ENCODE assay signal across 22 cellular contexts in the genomic region with DNA sequence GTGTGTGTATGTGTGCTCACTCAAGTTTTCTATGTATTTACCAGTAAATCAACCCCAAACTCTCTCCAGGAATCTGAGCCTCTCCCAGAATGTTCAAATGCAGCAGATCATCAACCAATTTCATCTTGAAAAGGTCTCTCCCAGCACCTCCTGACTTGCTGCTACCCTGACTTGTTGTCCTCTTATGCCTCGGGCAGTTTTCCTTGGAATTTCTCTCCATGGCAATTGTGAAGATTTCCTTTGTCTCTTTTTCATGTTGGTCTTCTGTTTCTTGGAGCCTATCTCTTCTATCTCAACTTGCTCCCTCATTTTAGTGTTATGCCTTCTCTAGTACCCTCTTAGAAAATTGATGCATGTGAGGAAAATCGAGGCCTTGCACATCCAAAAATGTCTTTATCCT.
A peak's percentile ranks its signal among the peaks of the same experiment; 100 is the strongest.
DNase-seq lines count a peak whose midpoint lies in the region; ATAC-seq, FAIRE-seq and TF ChIP-seq lines count a peak whose summit lies in the region.
"Had no signal": no experiment of that assay in that cellular context is flagged by ENCODE, and none has a peak within 500 bp of the region (broad histone marks: within the 10 kb centered on the region; RNA-seq: fewer than 3 reads in every experiment).

No MANE protein-coding gene starts in this region.

- H3K9me1 ChIP-seq in keratinocyte (ENCODE audit: control insufficient read depth, extremely low read depth, insufficient read depth, low read length), result no peaks in the 10 kb centered on the region

- no peak overlapping the region for H2BK120ac ChIP-seq in trophoblast cell (ENCODE audit: insufficient read depth, low read length, poor library complexity)

- peak overlapping the region; percentile 47 for H3K27ac ChIP-seq in mammary epithelial cell (ENCODE audit: insufficient read depth, low read depth, low read length)
- H3K27ac ChIP-seq in keratinocyte (ENCODE audit: control insufficient read depth, insufficient read depth, low read length), result no peak overlapping the region
- no peak overlapping the region for H3K27ac ChIP-seq in trophoblast cell (ENCODE audit: low read depth, low read length)
- H3K27ac ChIP-seq: 22Rv1; BLaER1 treated with 17β-estradiol and CSF1 and Interleukin-3, amounts not matched to agents 10 nM and 100 nM had no signal

- no peak overlapping the region for H3K4ac ChIP-seq in trophoblast cell (ENCODE audit: low read depth, low read length)

- POLR2A ChIA-PET in MCF 10A (lab: Yijun Ruan, JAX), result no interaction called here

- no peaks in the 10 kb centered on the region for H3K9me3 ChIP-seq in mammary epithelial cell (replicated peaks; ENCODE audit: insufficient read depth, low read length)
- H3K9me3 ChIP-seq in NT2/D1 (ENCODE audit: insufficient read depth, low read length), result no peaks in the 10 kb centered on the region
- H3K9me3 ChIP-seq in keratinocyte (ENCODE audit: control insufficient read depth, low read depth, low read length), result no peaks in the 10 kb centered on the region
- no peaks in the 10 kb centered on the region for H3K9me3 ChIP-seq in trophoblast cell (ENCODE audit: insufficient read depth, low read depth, low read length)
- H3K9me3 ChIP-seq: BE2C had no signal

- no peak overlapping the region for H3K4me3 Mint-ChIP-seq in MCF 10A (ENCODE audit: unreplicated experiment)
- H3K4me3 Mint-ChIP-seq: CD14-positive monocyte; CD4-positive, alpha-beta T cell; CD8-positive, alpha-beta memory T cell had no signal

- H3K4me1 ChIP-seq in mammary epithelial cell (ENCODE audit: insufficient read depth, low read length), result peaks cover 44% of the 10 kb centered on the region
- no peaks in the 10 kb centered on the region for H3K4me1 ChIP-seq in NT2/D1 (ENCODE audit: insufficient read depth, insufficient read length)
- H3K4me1 ChIP-seq in keratinocyte (ENCODE audit: control insufficient read depth, extremely low read depth, insufficient read depth, low read length), result peaks cover 48% of the 10 kb centered on the region
- H3K4me1 ChIP-seq in trophoblast cell (ENCODE audit: control insufficient read depth in 1 of 2, insufficient read depth in 2 of 2, low read length in 2 of 2), result no peaks in the 10 kb centered on the region
- H3K4me1 ChIP-seq: BE2C had no signal

- no peaks in the 10 kb centered on the region for H3K79me2 ChIP-seq in mammary epithelial cell (ENCODE audit: insufficient read depth, low read length)
- no peaks in the 10 kb centered on the region for H3K79me2 ChIP-seq in keratinocyte (ENCODE audit: control insufficient read depth, insufficient read depth, low read length)
- no peaks in the 10 kb centered on the region for H3K79me2 ChIP-seq in trophoblast cell (ENCODE audit: control insufficient read depth, insufficient read depth, low read length, poor library complexity)

- DNase-seq in mammary epithelial cell (no peak), MCF 10A (ENCODE audit: unreplicated experiment) (no peak), NT2/D1 (ENCODE audit: low read depth, low spot score) (peak; percentile 9), keratinocyte (ENCODE audit: low read depth, low spot score) (no peak), trophoblast cell (peak; percentile 27 to 37), left colon (no peak), medulla oblongata (ENCODE audit: extremely low spot score) (no peak)
- DNase-seq: BE2C; CD4-positive, alpha-beta T cell; CD8-positive, alpha-beta memory T cell; DMS53; DMS79 treated with DMSO at 0.1 percent for 48 hours; GOT3; HCEC 1CT had no signal

- no peak overlapping the region for H3K23ac ChIP-seq in trophoblast cell (ENCODE audit: low read length)

- peaks cover 3% of the 10 kb centered on the region for H3K27me3 Mint-ChIP-seq in MCF 10A (ENCODE audit: insufficient read depth, unreplicated experiment)

- TF ChIP-seq CTCF in mammary epithelial cell (conservative IDR thresholded peaks at IDR 0.05 in 1 of 2, IDR thresholded peaks at IDR 0.05 in 1 of 2; ENCODE audit: extremely low read depth in 1 of 2, insufficient read depth in 1 of 2, low read depth in 1 of 2, low read length in 2 of 2) (no peak), MCF 10A (IDR thresholded peaks at IDR 0.05; ENCODE audit: unreplicated experiment) (no peak), keratinocyte (optimal IDR thresholded peaks at IDR 0.05 in 1 of 3, IDR thresholded peaks at IDR 0.05 in 1 of 3, conservative IDR thresholded peaks at IDR 0.05 in 1 of 3; ENCODE audit: extremely low read depth in 1 of 3, insufficient read depth in 2 of 3, low read length in 3 of 3) (no peak)

- no peaks in the 10 kb centered on the region for H3K79me1 ChIP-seq in trophoblast cell (ENCODE audit: low read length)

- dilution Hi-C loops in mammary epithelial cell (cut with HindIII; ENCODE audit: low sequenced_read_pairs) (no loop called here), keratinocyte (cut with MboI; ENCODE audit: extremely low pct_ligation_motif_present, low sequenced_read_pairs) (no loop called here)

- H2BK12ac ChIP-seq in trophoblast cell (ENCODE audit: low read length), result no peak overlapping the region

- no peak overlapping the region for H3K14ac ChIP-seq in trophoblast cell (ENCODE audit: low read length)

- no peak overlapping the region for H3K27ac Mint-ChIP-seq in MCF 10A (ENCODE audit: low read depth, unreplicated experiment)
- H3K27ac Mint-ChIP-seq: CD14-positive monocyte; CD4-positive, alpha-beta T cell; CD8-positive, alpha-beta memory T cell had no signal

- no peaks in the 10 kb centered on the region for H3K27me3 ChIP-seq in mammary epithelial cell (ENCODE audit: insufficient read depth, low read length)
- H3K27me3 ChIP-seq in NT2/D1 (ENCODE audit: insufficient read depth, insufficient read length), result no peaks in the 10 kb centered on the region
- H3K27me3 ChIP-seq in keratinocyte (ENCODE audit: control insufficient read depth, extremely low read depth, insufficient read depth, low read length), result no peaks in the 10 kb centered on the region
- no peaks in the 10 kb centered on the region for H3K27me3 ChIP-seq in trophoblast cell (ENCODE audit: insufficient read depth, low read length)
- H3K27me3 ChIP-seq: BLaER1 treated with 17β-estradiol and CSF1 and Interleukin-3, amounts not matched to agents 10 nM and 100 nM had no signal

- H3K9ac ChIP-seq in mammary epithelial cell (ENCODE audit: insufficient read depth, low read length) (no peak overlapping the region), NT2/D1 (ENCODE audit: insufficient read length, low read depth) (no peak overlapping the region), keratinocyte (ENCODE audit: control insufficient read depth, extremely low read depth, insufficient read depth, low read length) (no peak overlapping the region), trophoblast cell (ENCODE audit: low read length) (no peak overlapping the region)
- H3K9ac ChIP-seq: BLaER1 treated with 17β-estradiol and CSF1 and Interleukin-3, amounts not matched to agents 10 nM and 100 nM had no signal

- H3K36me3 ChIP-seq in mammary epithelial cell (ENCODE audit: insufficient read depth, low read length), result no peaks in the 10 kb centered on the region
- H3K36me3 ChIP-seq in NT2/D1 (ENCODE audit: insufficient read depth, insufficient read length, low read length), result no peaks in the 10 kb centered on the region
- H3K36me3 ChIP-seq in keratinocyte (ENCODE audit: control insufficient read depth in 2 of 2, extremely low read depth in 1 of 2, insufficient read depth in 2 of 2, low read length in 2 of 2), result no peaks in the 10 kb centered on the region
- H3K36me3 ChIP-seq in trophoblast cell (ENCODE audit: control insufficient read depth in 1 of 2, insufficient read depth in 2 of 2, low read length in 2 of 2), result no peaks in the 10 kb centered on the region
- H3K36me3 ChIP-seq: BE2C; BLaER1 treated with 17β-estradiol and CSF1 and Interleukin-3, amounts not matched to agents 10 nM and 100 nM had no signal

- no TSS peak for BruUV-seq in mammary epithelial cell (replicated peaks; lab: Mats Ljungman, UMichigan)
- BruUV-seq in MCF 10A (replicated peaks; lab: Mats Ljungman, UMichigan), result no TSS peak

- H3K18ac ChIP-seq in trophoblast cell (ENCODE audit: low read length), result no peak overlapping the region

- ATAC-seq in left colon (no peak), GM21717 (IDR thresholded peaks at IDR 0.05; ENCODE audit: unreplicated experiment) (no peak)

- in situ Hi-C loops in mammary epithelial cell (cut with MboI; ENCODE audit: low sequenced_read_pairs in 2 of 2), result no loop called here

- intact Hi-C loops in mammary epithelial cell (cut with micrococcal nuclease) (no loop called here), MCF 10A (cut with micrococcal nuclease) (no loop called here), left colon (cut with DNase I, micrococcal nuclease) (no loop called here)

- H2BK5ac ChIP-seq in trophoblast cell (ENCODE audit: low read depth, low read length, poor library complexity), result no peak overlapping the region

- H2AFZ ChIP-seq in mammary epithelial cell (ENCODE audit: low read depth, low read length), result peak overlapping the region; percentile 78
- peak overlapping the region; percentile 34 for H2AFZ ChIP-seq in keratinocyte (ENCODE audit: control insufficient read depth, low read length)
- no peak overlapping the region for H2AFZ ChIP-seq in trophoblast cell (ENCODE audit: insufficient read depth, low read length, poor library complexity)

- peak; percentile 67 for FAIRE-seq in keratinocyte (lab: Jason Lieb, UNC)
- FAIRE-seq: A204.1, G401.6, GM12892, H54 had no signal

- H3K4me1 Mint-ChIP-seq in MCF 10A (ENCODE audit: insufficient read depth, unreplicated experiment), result no peaks in the 10 kb centered on the region
- H3K4me1 Mint-ChIP-seq: CD14-positive monocyte; CD8-positive, alpha-beta memory T cell had no signal

- WGBS in mammary epithelial cell (ENCODE audit: low coverage, missing lambda C conversion rate), result 15% methylated on average over 2 of the region's 2 CpGs
- WGBS in trophoblast cell (ENCODE audit: extremely low coverage, insufficient coverage, insufficient read length), result no CpG with 5 or more reads among the region's 2 CpGs

- H3K9me3 Mint-ChIP-seq in MCF 10A (ENCODE audit: unreplicated experiment), result no peaks in the 10 kb centered on the region
- H3K9me3 Mint-ChIP-seq: CD4-positive, alpha-beta T cell had no signal

- H4K12ac ChIP-seq in trophoblast cell (ENCODE audit: low read depth, low read length), result no peak overlapping the region

- H3K36me3 Mint-ChIP-seq in MCF 10A (ENCODE audit: insufficient read depth, unreplicated experiment), result no peaks in the 10 kb centered on the region
- H3K36me3 Mint-ChIP-seq: CD14-positive monocyte; CD8-positive, alpha-beta memory T cell had no signal

- H3K4me3 ChIP-seq in mammary epithelial cell (replicated peaks in 1 of 3; ENCODE audit: insufficient read depth in 1 of 3, low read depth in 2 of 3, low read length in 3 of 3), result no peak overlapping the region
- H3K4me3 ChIP-seq in NT2/D1 (ENCODE audit: insufficient read length, low read depth), result no peak overlapping the region
- H3K4me3 ChIP-seq in keratinocyte (ENCODE audit: control insufficient read depth in 2 of 3, extremely low read depth in 1 of 3, insufficient read depth in 2 of 3, low read depth in 1 of 3, low read length in 3 of 3), result no peak overlapping the region
- H3K4me3 ChIP-seq in trophoblast cell (ENCODE audit: low read depth, low read length), result no peak overlapping the region
- H3K4me3 ChIP-seq: BLaER1 treated with 17β-estradiol and CSF1 and Interleukin-3, amounts not matched to agents 10 nM and 100 nM had no signal

- no peak overlapping the region for H4K8ac ChIP-seq in trophoblast cell (ENCODE audit: low read depth, low read length)

- no peak overlapping the region for H2AK5ac ChIP-seq in trophoblast cell (ENCODE audit: low read length)

- H4K20me1 ChIP-seq in mammary epithelial cell (ENCODE audit: insufficient read depth, low read length), result no peaks in the 10 kb centered on the region
- H4K20me1 ChIP-seq in keratinocyte (ENCODE audit: control insufficient read depth, extremely low read depth, insufficient read depth, low read length), result no peaks in the 10 kb centered on the region
- H4K20me1 ChIP-seq: BLaER1 treated with 17β-estradiol and CSF1 and Interleukin-3, amounts not matched to agents 10 nM and 100 nM had no signal

- H3K4me2 ChIP-seq in mammary epithelial cell (ENCODE audit: insufficient read depth, low read depth, low read length) (peak overlapping the region; percentile 60), keratinocyte (ENCODE audit: control insufficient read depth, extremely low read depth, insufficient read depth, low read depth, low read length) (peak overlapping the region; percentile 31), trophoblast cell (ENCODE audit: low read length) (no peak overlapping the region)
- H3K4me2 ChIP-seq: BLaER1 treated with 17β-estradiol and CSF1 and Interleukin-3, amounts not matched to agents 10 nM and 100 nM had no signal

- H4K91ac ChIP-seq in trophoblast cell (ENCODE audit: low read depth, low read length), result no peak overlapping the region

- CTCF ChIA-PET in mammary epithelial cell (lab: Charles Lee; ENCODE audit: low non-redundant PET) (no interaction called here), MCF 10A (lab: Yijun Ruan, JAX) (no interaction called here)

Comparison
In these comparisons a context has a peak if more than half of its experiments do, and no peak if none do; other contexts are left out.
1. DNase-seq: peak in NT2/D1 (single experiment) and trophoblast cell (2 of 2); none in mammary epithelial cell (single experiment), MCF 10A (single experiment), keratinocyte (single experiment), left colon (0 of 2) and medulla oblongata (single experiment).